Comparison of ENCODE assay signal across 8 cellular contexts in the genomic region with DNA sequence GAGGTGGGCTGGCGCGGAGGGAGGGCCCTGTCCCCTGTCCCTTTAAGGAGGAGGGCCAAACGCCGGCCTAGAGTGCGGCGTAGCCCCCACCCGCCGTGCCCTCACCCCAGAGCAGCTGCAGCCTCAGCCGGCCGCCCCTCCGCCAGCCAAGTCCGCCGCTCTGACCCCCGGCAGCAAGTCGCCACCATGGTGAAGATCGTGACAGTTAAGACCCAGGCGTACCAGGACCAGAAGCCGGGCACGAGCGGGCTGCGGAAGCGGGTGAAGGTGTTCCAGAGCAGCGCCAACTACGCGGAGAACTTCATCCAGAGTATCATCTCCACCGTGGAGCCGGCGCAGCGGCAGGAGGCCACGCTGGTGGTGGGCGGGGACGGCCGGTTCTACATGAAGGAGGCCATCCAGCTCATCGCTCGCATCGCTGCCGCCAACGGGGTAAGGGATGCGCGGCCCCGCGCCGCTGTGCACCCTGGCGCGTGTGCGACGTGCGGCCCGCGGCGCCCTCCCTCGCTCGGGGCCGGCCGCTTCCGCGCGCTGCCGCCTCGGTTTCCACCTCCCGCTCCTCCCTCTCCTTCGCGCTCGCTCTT. TPM values are rescaled to one million over a fixed set of nuclear protein-coding genes. Genes with fewer than 3 reads are reported as not detected.
A peak's percentile ranks its signal among the peaks of the same experiment; 100 is the strongest.
DNase-seq lines count a peak whose midpoint lies in the region; ATAC-seq and TF ChIP-seq lines count a peak whose summit lies in the region.

A gene (plus strand): TSS at position 109 of the 584 bp plus-strand sequence. CDS start 78 bp downstream, at position 187.

- no peaks in the 10 kb centered on the region for H3K9me3 Mint-ChIP-seq in activated T-helper 17 cell treated with anti-CD3 and anti-CD28 coated beads, Interleukin-2, amount 50 U/mL, for 72 hours
- no peaks in the 10 kb centered on the region for H3K9me3 Mint-ChIP-seq in natural killer cell treated with Interleukin-12 subunit alpha and Interleukin-12 subunit beta and Interleukin-15 and Interleukin-18, amount 100 ng/mL, for 72 hours

- under 1% methylated on average over 64 of the region's 64 CpGs for WGBS in HUES64

- H3K4me3 Mint-ChIP-seq in activated T-helper 17 cell treated with anti-CD3 and anti-CD28 coated beads, Interleukin-2, amount 50 U/mL, for 72 hours = peak within 1 kb of the TSS; percentile 97
- H3K4me3 Mint-ChIP-seq in natural killer cell treated with Interleukin-12 subunit alpha and Interleukin-12 subunit beta and Interleukin-15 and Interleukin-18, amount 100 ng/mL, for 72 hours = peak within 1 kb of the TSS; percentile 96

- H3K9me3 ChIP-seq in HUES64 (ENCODE audit: insufficient read depth, low read depth, low read length) (no peaks in the 10 kb centered on the region), Peyer's patch (no peaks in the 10 kb centered on the region)

- H3K36me3 ChIP-seq in HUES64 (ENCODE audit: insufficient read depth, low read length) (no peaks in the 10 kb centered on the region), Peyer's patch (no peaks in the 10 kb centered on the region)

- ATAC-seq in GM21515 (IDR thresholded peaks at IDR 0.05; ENCODE audit: unreplicated experiment) = peak; percentile 79
- peak; percentile 84 for ATAC-seq in activated T-helper 17 cell treated with anti-CD3 and anti-CD28 coated beads, Interleukin-2, amount 50 U/mL, for 72 hours (replicated peaks)
- ATAC-seq in natural killer cell treated with Interleukin-12 subunit alpha and Interleukin-12 subunit beta and Interleukin-15 and Interleukin-18, amount 100 ng/mL, for 72 hours = peak; percentile 91
- peak; percentile 82 for ATAC-seq in stimulated activated naive CD8-positive, alpha-beta T cell treated with anti-CD3 and anti-CD28 coated beads, Interleukin-15, Interleukin-2, amounts not matched to agents 100 U/mL and 50 U/mL, for 24 hours

- DNase-seq in DMS114 treated with DMSO at 0.1 percent for 48 hours (lab: John Stamatoyannopoulos, UW; ENCODE audit: unreplicated experiment) (peak; percentile 41), Peyer's patch (peak; percentile 66 to 88 (median 82)), fibroblast of peridontal ligament (ENCODE audit: extremely low read depth) (peak; percentile 58)
- peak; percentile 86 for DNase-seq in natural killer cell treated with Interleukin-12 subunit alpha and Interleukin-12 subunit beta and Interleukin-15 and Interleukin-18, amount 100 ng/mL, for 72 hours (ENCODE audit: low spot score)
- peak; percentile 81 for DNase-seq in stimulated activated naive CD8-positive, alpha-beta T cell treated with anti-CD3 and anti-CD28 coated beads, Interleukin-15, Interleukin-2, amounts not matched to agents 100 U/mL and 50 U/mL, for 24 hours

- peaks cover 22% of the 10 kb centered on the region for H3K4me1 Mint-ChIP-seq in activated T-helper 17 cell treated with anti-CD3 and anti-CD28 coated beads, Interleukin-2, amount 50 U/mL, for 72 hours
- H3K4me1 Mint-ChIP-seq in natural killer cell treated with Interleukin-12 subunit alpha and Interleukin-12 subunit beta and Interleukin-15 and Interleukin-18, amount 100 ng/mL, for 72 hours (ENCODE audit: low read depth in 2 of 2) = peaks cover 23 to 25% of the 10 kb centered on the region in 2 donors

- H3K27me3 ChIP-seq in HUES64 (ENCODE audit: insufficient read depth, low read length) (peaks cover 16% of the 10 kb centered on the region; the same call in 1 of the 2 replicates), Peyer's patch (no peaks in the 10 kb centered on the region)

- H3K27ac ChIP-seq in HUES64 (ENCODE audit: low read depth, low read length) = peak within 1 kb of the TSS; percentile 42; the same call in 1 of the 2 replicates
- H3K27ac ChIP-seq in Peyer's patch = peak within 1 kb of the TSS; percentile 93 to 97 (median 95)

- H3K4me1 ChIP-seq in HUES64 (ENCODE audit: insufficient read depth, low read length) (peaks cover 6% of the 10 kb centered on the region), Peyer's patch (peaks cover 0 to 7% (median 0%) of the 10 kb centered on the region in 4 donors)

- H3K27ac Mint-ChIP-seq in activated T-helper 17 cell treated with anti-CD3 and anti-CD28 coated beads, Interleukin-2, amount 50 U/mL, for 72 hours = peak within 1 kb of the TSS; percentile 100
- H3K27ac Mint-ChIP-seq in natural killer cell treated with Interleukin-12 subunit alpha and Interleukin-12 subunit beta and Interleukin-15 and Interleukin-18, amount 100 ng/mL, for 72 hours = peak within 1 kb of the TSS; percentile 97 to 98

- H3K27me3 Mint-ChIP-seq in activated T-helper 17 cell treated with anti-CD3 and anti-CD28 coated beads, Interleukin-2, amount 50 U/mL, for 72 hours = no peaks in the 10 kb centered on the region
- no peaks in the 10 kb centered on the region for H3K27me3 Mint-ChIP-seq in natural killer cell treated with Interleukin-12 subunit alpha and Interleukin-12 subunit beta and Interleukin-15 and Interleukin-18, amount 100 ng/mL, for 72 hours

- TF ChIP-seq POLR2A in Peyer's patch (IDR thresholded peaks at IDR 0.05) = peak in 1 of 2 donors; percentile 10

- H3K9ac ChIP-seq in HUES64 (ENCODE audit: low read depth, low read length) = peak within 1 kb of the TSS; percentile 27

- peak within 1 kb of the TSS; percentile 74 for H3K4me3 ChIP-seq in HUES64 (ENCODE audit: low read length)
- H3K4me3 ChIP-seq in Peyer's patch = peak within 1 kb of the TSS; percentile 81 to 91 (median 87)

- TF ChIP-seq CTCF in Peyer's patch (IDR thresholded peaks at IDR 0.05) = no peak

- peaks cover 43% of the 10 kb centered on the region for H3K36me3 Mint-ChIP-seq in activated T-helper 17 cell treated with anti-CD3 and anti-CD28 coated beads, Interleukin-2, amount 50 U/mL, for 72 hours (ENCODE audit: low read depth)
- H3K36me3 Mint-ChIP-seq in natural killer cell treated with Interleukin-12 subunit alpha and Interleukin-12 subunit beta and Interleukin-15 and Interleukin-18, amount 100 ng/mL, for 72 hours = no peaks in the 10 kb centered on the region

RNA-seq across cellular contexts. Expression of the gene that starts here (rescaled TPM):
- polyA plus RNA-seq in HUES64 (2013, experiment 1 of 2) = 55.0 TPM
- polyA plus RNA-seq in HUES64 (2013, experiment 2 of 2) = 73.5 TPM
- total RNA-seq in Peyer's patch = 10 to 100 TPM; 62.7 to 97.2 (median 75.3) TPM
- 10 to 100 TPM; 34.8 to 42.7 TPM for total RNA-seq in activated T-helper 17 cell treated with anti-CD3 and anti-CD28 coated beads, Interleukin-2, amount 50 U/mL, for 72 hours
- total RNA-seq in natural killer cell treated with Interleukin-12 subunit alpha and Interleukin-12 subunit beta and Interleukin-15 and Interleukin-18, amount 100 ng/mL, for 72 hours = 10 to 100 TPM; 43.7 to 54.6 TPM

Comparison
In these comparisons a context has a peak if more than half of its experiments do, and no peak if none do; other contexts are left out.
1. Peak in every context shown above with its lines: DNase-seq, ATAC-seq, H3K4me3 ChIP-seq and H3K27ac ChIP-seq.